10 cellular contexts compared by ENCODE assay signal in genomic region chr22:36197065-36197440, GRCh38. TPM values are rescaled to one million over a fixed set of nuclear protein-coding genes. Genes with fewer than 3 reads are reported as not detected.
DNase-seq lines count a peak whose midpoint lies in the region; ATAC-seq, FAIRE-seq and TF ChIP-seq lines count a peak whose summit lies in the region.
"Had no signal": no experiment of that assay in that cellular context is flagged by ENCODE, and none has a peak within 500 bp of the region (broad histone marks: within the 10 kb centered on the region; RNA-seq: fewer than 3 reads in every experiment).

No MANE protein-coding gene starts in this region.

- no peak overlapping the region for H3K4me3 ChIP-seq in astrocyte (ENCODE audit: insufficient read depth, low read depth, low read length)
- H3K4me3 ChIP-seq in left lung = no peak overlapping the region
- no peak overlapping the region for H3K4me3 ChIP-seq in urinary bladder (ENCODE audit: low read depth, low read length)

- FAIRE-seq in astrocyte (lab: Jason Lieb, UNC) = no peak

- H3K27ac ChIP-seq in astrocyte (ENCODE audit: low read depth, low read length) = no peak overlapping the region
- H3K27ac ChIP-seq in left lung = peak overlapping the region in 1 of 2 donors; percentile 50
- H3K27ac ChIP-seq in urinary bladder (ENCODE audit: low read depth) = peak overlapping the region; percentile 82

- H3K9me3 ChIP-seq in astrocyte (ENCODE audit: insufficient read depth, low read depth, low read length) = no peaks in the 10 kb centered on the region
- no peaks in the 10 kb centered on the region for H3K9me3 ChIP-seq in left lung

- H3K27me3 ChIP-seq in astrocyte (ENCODE audit: insufficient read depth, low read length) = peaks cover 4% of the 10 kb centered on the region
- no peaks in the 10 kb centered on the region for H3K27me3 ChIP-seq in left lung

- H3K79me2 ChIP-seq in astrocyte (ENCODE audit: insufficient read depth, low read length) = no peaks in the 10 kb centered on the region

- H3K36me3 Mint-ChIP-seq in activated CD4-positive, alpha-beta memory T cell treated with anti-CD3 and anti-CD28 coated beads, Interleukin-2, amount 10 ng/mL, durations not matched to agents 7 days and 5 days (ENCODE audit: low read depth) = peaks cover 6% of the 10 kb centered on the region
- no peaks in the 10 kb centered on the region for H3K36me3 Mint-ChIP-seq in activated CD4-positive, alpha-beta memory T cell treated with anti-CD3 and anti-CD28 coated beads for 36 hours
- no peaks in the 10 kb centered on the region for H3K36me3 Mint-ChIP-seq in astrocyte (ENCODE audit: low read depth, unreplicated experiment)
- H3K36me3 Mint-ChIP-seq: CD4-positive, CD25-positive, alpha-beta regulatory T cell had no signal

- POLR2A ChIA-PET in activated CD4-positive, alpha-beta memory T cell treated with anti-CD3 and anti-CD28 coated beads, Interleukin-2, amount 10 ng/mL, durations not matched to agents 7 days and 5 days (lab: Charles Lee) = interaction anchor here (0.7 to 2.7 kb wide), 2 partner anchors 11 to 41 kb away, joined by 3 to 6 read pairs; no protein-coding TSS in a partner anchor
- POLR2A ChIA-PET in activated CD4-positive, alpha-beta memory T cell treated with anti-CD3 and anti-CD28 coated beads for 36 hours (lab: Charles Lee) = interaction anchor here (1.0 kb wide), 1 partner anchor 41 kb away, joined by 4 read pairs; no protein-coding TSS in a partner anchor

- no peak for DNase-seq in activated CD4-positive, alpha-beta memory T cell treated with anti-CD3 and anti-CD28 coated beads, Interleukin-2, amount 10 ng/mL, durations not matched to agents 7 days and 5 days
- no peak for DNase-seq in activated CD4-positive, alpha-beta memory T cell treated with anti-CD3 and anti-CD28 coated beads for 36 hours
- DNase-seq in astrocyte (ENCODE audit: low read depth) (peak; percentile 42), left lung (no peak), GM13976 (ENCODE audit: low spot score) (no peak)
- DNase-seq: activated CD4-positive, alpha-beta T cell treated with anti-CD3 and anti-CD28 coated beads, Interleukin-2, amount 50 U/mL, for 48 hours had no signal

- peaks cover 65% of the 10 kb centered on the region for H3K4me1 Mint-ChIP-seq in activated CD4-positive, alpha-beta memory T cell treated with anti-CD3 and anti-CD28 coated beads, Interleukin-2, amount 10 ng/mL, durations not matched to agents 7 days and 5 days
- peaks cover 24% of the 10 kb centered on the region for H3K4me1 Mint-ChIP-seq in activated CD4-positive, alpha-beta memory T cell treated with anti-CD3 and anti-CD28 coated beads for 36 hours (ENCODE audit: low read depth)
- H3K4me1 Mint-ChIP-seq in astrocyte (ENCODE audit: low read depth, unreplicated experiment) = peaks cover 23% of the 10 kb centered on the region

- no peaks in the 10 kb centered on the region for H3K27me3 Mint-ChIP-seq in activated CD4-positive, alpha-beta memory T cell treated with anti-CD3 and anti-CD28 coated beads, Interleukin-2, amount 10 ng/mL, durations not matched to agents 7 days and 5 days
- H3K27me3 Mint-ChIP-seq in activated CD4-positive, alpha-beta memory T cell treated with anti-CD3 and anti-CD28 coated beads for 36 hours = peaks cover 1% of the 10 kb centered on the region
- H3K27me3 Mint-ChIP-seq in astrocyte (ENCODE audit: low read depth, unreplicated experiment) = peaks cover 20% of the 10 kb centered on the region

- intact Hi-C loops in activated CD4-positive, alpha-beta memory T cell treated with anti-CD3 and anti-CD28 coated beads for 36 hours (cut with micrococcal nuclease) = loop anchor here (5.0 kb wide), 1 partner anchor 40 kb away; no protein-coding TSS in a partner anchor
- intact Hi-C loops in left lung (cut with DNase I) = loop anchor here in 1 of 2 donors (10.0 kb wide), 2 partner anchors 78 to 288 kb away; partner anchors contain the start of gene TXN2

- peak overlapping the region; percentile 23 for H3K4me2 ChIP-seq in astrocyte (ENCODE audit: low read length)

- H4K20me1 ChIP-seq in astrocyte (ENCODE audit: insufficient read depth, low read length) = no peaks in the 10 kb centered on the region

- no peak for TF ChIP-seq CTCF in astrocyte (IDR thresholded peaks at IDR 0.05; ENCODE audit: insufficient read depth, low read depth, low read length)
- TF ChIP-seq CTCF in left lung (IDR thresholded peaks at IDR 0.05) = no peak
- TF ChIP-seq CTCF in GM13976 (IDR thresholded peaks at IDR 0.05; ENCODE audit: borderline replicate concordance, control extremely low read depth, extremely low read depth, insufficient read depth, missing control alignments) = no peak

- H2AFZ ChIP-seq in astrocyte (ENCODE audit: low read depth, low read length) = peak overlapping the region; percentile 28

- H3K9ac ChIP-seq in astrocyte (ENCODE audit: low read length) = no peak overlapping the region

- CTCF ChIA-PET in activated CD4-positive, alpha-beta memory T cell treated with anti-CD3 and anti-CD28 coated beads, Interleukin-2, amount 10 ng/mL, durations not matched to agents 7 days and 5 days (lab: Charles Lee) = interaction anchor here (0.9 to 4.9 kb wide), 8 partner anchors 13 to 289 kb away, joined by 3 to 18 read pairs (median 4); partner anchors contain the start of gene APOL2
- CTCF ChIA-PET in activated CD4-positive, alpha-beta memory T cell treated with anti-CD3 and anti-CD28 coated beads for 36 hours (lab: Charles Lee) = interaction anchor here (0.9 to 4.8 kb wide), 6 partner anchors 17 to 290 kb away, joined by 3 to 25 read pairs (median 7); partner anchors contain the start of gene APOL2

- H3K4me3 Mint-ChIP-seq in activated CD4-positive, alpha-beta memory T cell treated with anti-CD3 and anti-CD28 coated beads, Interleukin-2, amount 10 ng/mL, durations not matched to agents 7 days and 5 days = no peak overlapping the region
- H3K4me3 Mint-ChIP-seq in activated CD4-positive, alpha-beta memory T cell treated with anti-CD3 and anti-CD28 coated beads for 36 hours = no peak overlapping the region
- no peak overlapping the region for H3K4me3 Mint-ChIP-seq in astrocyte (ENCODE audit: unreplicated experiment)
- H3K4me3 Mint-ChIP-seq: CD4-positive, CD25-positive, alpha-beta regulatory T cell had no signal

- H3K36me3 ChIP-seq in astrocyte (ENCODE audit: insufficient read depth, low read length) (no peaks in the 10 kb centered on the region), left lung (no peaks in the 10 kb centered on the region), urinary bladder (ENCODE audit: insufficient read depth) (no peaks in the 10 kb centered on the region)

- WGBS in urinary bladder = 21% methylated on average over 5 of the region's 5 CpGs

- in situ Hi-C loops in GM13976 (cut with MboI; ENCODE audit: low sequenced_read_pairs, unreplicated experiment) = no loop called here

- H3K9me3 Mint-ChIP-seq in activated CD4-positive, alpha-beta memory T cell treated with anti-CD3 and anti-CD28 coated beads, Interleukin-2, amount 10 ng/mL, durations not matched to agents 7 days and 5 days = no peaks in the 10 kb centered on the region
- no peaks in the 10 kb centered on the region for H3K9me3 Mint-ChIP-seq in activated CD4-positive, alpha-beta memory T cell treated with anti-CD3 and anti-CD28 coated beads for 36 hours
- H3K9me3 Mint-ChIP-seq in astrocyte (ENCODE audit: unreplicated experiment) = no peaks in the 10 kb centered on the region
- H3K9me3 Mint-ChIP-seq: CD4-positive, CD25-positive, alpha-beta regulatory T cell had no signal

- peak overlapping the region; percentile 44 for H3K27ac Mint-ChIP-seq in activated CD4-positive, alpha-beta memory T cell treated with anti-CD3 and anti-CD28 coated beads, Interleukin-2, amount 10 ng/mL, durations not matched to agents 7 days and 5 days
- H3K27ac Mint-ChIP-seq in activated CD4-positive, alpha-beta memory T cell treated with anti-CD3 and anti-CD28 coated beads for 36 hours = no peak overlapping the region
- H3K27ac Mint-ChIP-seq in astrocyte (ENCODE audit: unreplicated experiment) = no peak overlapping the region

- ATAC-seq in left lung (peak; percentile 39), HG03175 (IDR thresholded peaks at IDR 0.05; ENCODE audit: unreplicated experiment) (no peak), HG02759 (IDR thresholded peaks at IDR 0.05; ENCODE audit: unreplicated experiment) (no peak)

- peaks cover 13% of the 10 kb centered on the region for H3K4me1 ChIP-seq in astrocyte (ENCODE audit: insufficient read depth, low read length)
- H3K4me1 ChIP-seq in left lung = peaks cover 5 to 44% of the 10 kb centered on the region in 2 donors
- H3K4me1 ChIP-seq in urinary bladder (ENCODE audit: insufficient read depth) = peaks cover 2% of the 10 kb centered on the region

RNA-seq across cellular contexts. Expression of gene APOL4, which starts 4.6 kb away (rescaled TPM):
- 1 to 10 TPM; 7.5 to 7.6 TPM for total RNA-seq in activated CD4-positive, alpha-beta memory T cell treated with anti-CD3 and anti-CD28 coated beads, Interleukin-2, amount 10 ng/mL, durations not matched to agents 7 days and 5 days
- total RNA-seq in activated CD4-positive, alpha-beta memory T cell treated with anti-CD3 and anti-CD28 coated beads for 36 hours = under 1 TPM; 0.53 to 0.67 TPM
- 0.07 TPM in 1 of 2 replicates, not detected in the other for total RNA-seq in astrocyte
- 10 to 100 TPM in 1 of 2 donors, 1 to 10 TPM in 1; 8.5 to 12.8 TPM for total RNA-seq in left lung
- 33.9 TPM for total RNA-seq in urinary bladder
- polyA plus RNA-seq in urinary bladder = 12.4 TPM
- total RNA-seq: CD4-positive, CD25-positive, alpha-beta regulatory T cell had no signal
- polyA plus RNA-seq: CD4-positive, CD25-positive, alpha-beta regulatory T cell had no signal

RNA-seq across cellular contexts. Expression of gene APOL3, which starts 36.5 kb away (rescaled TPM):
- 100 to 1,000 TPM; 119 to 121 TPM for total RNA-seq in activated CD4-positive, alpha-beta memory T cell treated with anti-CD3 and anti-CD28 coated beads, Interleukin-2, amount 10 ng/mL, durations not matched to agents 7 days and 5 days
- total RNA-seq in activated CD4-positive, alpha-beta memory T cell treated with anti-CD3 and anti-CD28 coated beads for 36 hours = 10 to 100 TPM; 63.9 to 66.7 TPM
- total RNA-seq in astrocyte (2.3 and 2.5 TPM in 2 replicates), left lung (10 to 100 TPM; 27.0 to 57.9 TPM), urinary bladder (25.4 TPM)
- polyA plus RNA-seq in urinary bladder = 42.6 TPM

RNA-seq across cellular contexts. Expression of gene APOL2, which starts 42.3 kb away (rescaled TPM):
- total RNA-seq in activated CD4-positive, alpha-beta memory T cell treated with anti-CD3 and anti-CD28 coated beads, Interleukin-2, amount 10 ng/mL, durations not matched to agents 7 days and 5 days = 10 to 100 TPM; 82.3 to 83.0 TPM
- 10 to 100 TPM; 76.4 to 82.9 TPM for total RNA-seq in activated CD4-positive, alpha-beta memory T cell treated with anti-CD3 and anti-CD28 coated beads for 36 hours
- total RNA-seq in astrocyte = 77.2 and 85.1 TPM in 2 replicates
- total RNA-seq in left lung = 10 to 100 TPM; 51.3 to 63.0 TPM
- 35.5 TPM for total RNA-seq in urinary bladder
- polyA plus RNA-seq in urinary bladder = 46.1 TPM

RNA-seq across cellular contexts. Expression of gene APOL1, which starts 55.9 kb away (rescaled TPM):
- total RNA-seq in activated CD4-positive, alpha-beta memory T cell treated with anti-CD3 and anti-CD28 coated beads, Interleukin-2, amount 10 ng/mL, durations not matched to agents 7 days and 5 days = 10 to 100 TPM; 63.0 to 64.0 TPM
- 10 to 100 TPM; 44.7 to 46.3 TPM for total RNA-seq in activated CD4-positive, alpha-beta memory T cell treated with anti-CD3 and anti-CD28 coated beads for 36 hours
- total RNA-seq in astrocyte = 3.9 and 7.5 TPM in 2 replicates
- 100 to 1,000 TPM in 1 of 2 donors, 10 to 100 TPM in 1; 89.4 to 109 TPM for total RNA-seq in left lung
- 22.9 TPM for total RNA-seq in urinary bladder
- polyA plus RNA-seq in urinary bladder = 71.5 TPM
